Comparison of ENCODE assay signal across 1 cellular context in the genomic region with DNA sequence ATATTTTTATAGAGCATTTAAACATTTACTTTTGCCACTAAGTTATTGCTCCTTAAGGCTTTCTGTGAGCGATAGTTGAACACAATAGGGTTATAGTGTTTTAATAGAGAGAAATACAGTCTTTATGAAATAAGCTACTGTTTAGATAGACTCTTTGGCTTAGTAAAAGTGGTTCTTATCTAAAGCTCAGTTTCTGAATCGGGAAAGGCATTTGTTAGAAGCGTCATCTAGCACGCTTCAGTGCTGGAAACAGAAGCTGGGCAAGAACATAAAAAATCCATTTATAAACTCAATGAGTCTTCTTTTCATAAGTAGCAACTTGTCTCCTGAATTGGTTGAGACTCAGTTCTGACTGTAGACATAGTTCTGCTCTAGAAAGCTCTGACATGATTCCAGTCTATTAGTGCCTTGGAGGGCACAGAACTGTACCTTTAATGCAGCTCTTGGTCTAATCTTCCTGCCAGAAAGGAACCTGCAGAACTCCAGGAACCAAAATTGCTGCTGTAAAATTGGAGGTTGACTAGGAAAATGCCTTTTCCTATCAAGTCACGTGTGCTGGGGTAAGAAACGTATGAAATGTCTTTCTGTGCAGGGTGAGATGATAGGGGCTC.
A peak's percentile ranks its signal among the peaks of the same experiment; 100 is the strongest.
TF ChIP-seq lines count a peak whose summit lies in the region.

No MANE protein-coding gene starts in this region.

TF ChIP-seq in HEK293, 187 proteins besides CTCF, POLR2A, EP300 and RAD21 (continued from another document):
- TF ChIP-seq, protein P1, sequence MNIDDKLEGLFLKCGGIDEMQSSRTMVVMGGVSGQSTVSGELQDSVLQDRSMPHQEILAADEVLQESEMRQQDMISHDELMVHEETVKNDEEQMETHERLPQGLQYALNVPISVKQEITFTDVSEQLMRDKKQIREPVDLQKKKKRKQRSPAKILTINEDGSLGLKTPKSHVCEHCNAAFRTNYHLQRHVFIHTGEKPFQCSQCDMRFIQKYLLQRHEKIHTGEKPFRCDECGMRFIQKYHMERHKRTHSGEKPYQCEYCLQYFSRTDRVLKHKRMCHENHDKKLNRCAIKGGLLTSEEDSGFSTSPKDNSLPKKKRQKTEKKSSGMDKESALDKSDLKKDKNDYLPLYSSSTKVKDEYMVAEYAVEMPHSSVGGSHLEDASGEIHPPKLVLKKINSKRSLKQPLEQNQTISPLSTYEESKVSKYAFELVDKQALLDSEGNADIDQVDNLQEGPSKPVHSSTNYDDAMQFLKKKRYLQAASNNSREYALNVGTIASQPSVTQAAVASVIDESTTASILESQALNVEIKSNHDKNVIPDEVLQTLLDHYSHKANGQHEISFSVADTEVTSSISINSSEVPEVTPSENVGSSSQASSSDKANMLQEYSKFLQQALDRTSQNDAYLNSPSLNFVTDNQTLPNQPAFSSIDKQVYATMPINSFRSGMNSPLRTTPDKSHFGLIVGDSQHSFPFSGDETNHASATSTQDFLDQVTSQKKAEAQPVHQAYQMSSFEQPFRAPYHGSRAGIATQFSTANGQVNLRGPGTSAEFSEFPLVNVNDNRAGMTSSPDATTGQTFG (tag by site-specific recombination; IDR thresholded peaks at IDR 0.05; ENCODE audit: borderline replicate concordance): no peak
- TF ChIP-seq, protein P2, sequence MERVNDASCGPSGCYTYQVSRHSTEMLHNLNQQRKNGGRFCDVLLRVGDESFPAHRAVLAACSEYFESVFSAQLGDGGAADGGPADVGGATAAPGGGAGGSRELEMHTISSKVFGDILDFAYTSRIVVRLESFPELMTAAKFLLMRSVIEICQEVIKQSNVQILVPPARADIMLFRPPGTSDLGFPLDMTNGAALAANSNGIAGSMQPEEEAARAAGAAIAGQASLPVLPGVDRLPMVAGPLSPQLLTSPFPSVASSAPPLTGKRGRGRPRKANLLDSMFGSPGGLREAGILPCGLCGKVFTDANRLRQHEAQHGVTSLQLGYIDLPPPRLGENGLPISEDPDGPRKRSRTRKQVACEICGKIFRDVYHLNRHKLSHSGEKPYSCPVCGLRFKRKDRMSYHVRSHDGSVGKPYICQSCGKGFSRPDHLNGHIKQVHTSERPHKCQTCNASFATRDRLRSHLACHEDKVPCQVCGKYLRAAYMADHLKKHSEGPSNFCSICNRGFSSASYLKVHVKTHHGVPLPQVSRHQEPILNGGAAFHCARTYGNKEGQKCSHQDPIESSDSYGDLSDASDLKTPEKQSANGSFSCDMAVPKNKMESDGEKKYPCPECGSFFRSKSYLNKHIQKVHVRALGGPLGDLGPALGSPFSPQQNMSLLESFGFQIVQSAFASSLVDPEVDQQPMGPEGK (tag by site-specific recombination; IDR thresholded peaks at IDR 0.05): no peak
- TF ChIP-seq, protein P3, sequence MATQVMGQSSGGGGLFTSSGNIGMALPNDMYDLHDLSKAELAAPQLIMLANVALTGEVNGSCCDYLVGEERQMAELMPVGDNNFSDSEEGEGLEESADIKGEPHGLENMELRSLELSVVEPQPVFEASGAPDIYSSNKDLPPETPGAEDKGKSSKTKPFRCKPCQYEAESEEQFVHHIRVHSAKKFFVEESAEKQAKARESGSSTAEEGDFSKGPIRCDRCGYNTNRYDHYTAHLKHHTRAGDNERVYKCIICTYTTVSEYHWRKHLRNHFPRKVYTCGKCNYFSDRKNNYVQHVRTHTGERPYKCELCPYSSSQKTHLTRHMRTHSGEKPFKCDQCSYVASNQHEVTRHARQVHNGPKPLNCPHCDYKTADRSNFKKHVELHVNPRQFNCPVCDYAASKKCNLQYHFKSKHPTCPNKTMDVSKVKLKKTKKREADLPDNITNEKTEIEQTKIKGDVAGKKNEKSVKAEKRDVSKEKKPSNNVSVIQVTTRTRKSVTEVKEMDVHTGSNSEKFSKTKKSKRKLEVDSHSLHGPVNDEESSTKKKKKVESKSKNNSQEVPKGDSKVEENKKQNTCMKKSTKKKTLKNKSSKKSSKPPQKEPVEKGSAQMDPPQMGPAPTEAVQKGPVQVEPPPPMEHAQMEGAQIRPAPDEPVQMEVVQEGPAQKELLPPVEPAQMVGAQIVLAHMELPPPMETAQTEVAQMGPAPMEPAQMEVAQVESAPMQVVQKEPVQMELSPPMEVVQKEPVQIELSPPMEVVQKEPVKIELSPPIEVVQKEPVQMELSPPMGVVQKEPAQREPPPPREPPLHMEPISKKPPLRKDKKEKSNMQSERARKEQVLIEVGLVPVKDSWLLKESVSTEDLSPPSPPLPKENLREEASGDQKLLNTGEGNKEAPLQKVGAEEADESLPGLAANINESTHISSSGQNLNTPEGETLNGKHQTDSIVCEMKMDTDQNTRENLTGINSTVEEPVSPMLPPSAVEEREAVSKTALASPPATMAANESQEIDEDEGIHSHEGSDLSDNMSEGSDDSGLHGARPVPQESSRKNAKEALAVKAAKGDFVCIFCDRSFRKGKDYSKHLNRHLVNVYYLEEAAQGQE (tag by site-specific recombination; IDR thresholded peaks at IDR 0.05): no peak
- no peak for TF ChIP-seq SCRT1 (tag by site-specific recombination; IDR thresholded peaks at IDR 0.05; ENCODE audit: borderline replicate concordance)
- TF ChIP-seq ZNF830 (tag by site-specific recombination; IDR thresholded peaks at IDR 0.05; ENCODE audit: low read depth): no peak
- no peak for TF ChIP-seq ZNF621 (tag by site-specific recombination; IDR thresholded peaks at IDR 0.05)
- TF ChIP-seq SP3 (tag by site-specific recombination; IDR thresholded peaks at IDR 0.05): no peak
- peak; percentile 80 for TF ChIP-seq ZNF335 (tag by site-specific recombination; conservative IDR thresholded peaks at IDR 0.05)
- TF ChIP-seq, protein P4, sequence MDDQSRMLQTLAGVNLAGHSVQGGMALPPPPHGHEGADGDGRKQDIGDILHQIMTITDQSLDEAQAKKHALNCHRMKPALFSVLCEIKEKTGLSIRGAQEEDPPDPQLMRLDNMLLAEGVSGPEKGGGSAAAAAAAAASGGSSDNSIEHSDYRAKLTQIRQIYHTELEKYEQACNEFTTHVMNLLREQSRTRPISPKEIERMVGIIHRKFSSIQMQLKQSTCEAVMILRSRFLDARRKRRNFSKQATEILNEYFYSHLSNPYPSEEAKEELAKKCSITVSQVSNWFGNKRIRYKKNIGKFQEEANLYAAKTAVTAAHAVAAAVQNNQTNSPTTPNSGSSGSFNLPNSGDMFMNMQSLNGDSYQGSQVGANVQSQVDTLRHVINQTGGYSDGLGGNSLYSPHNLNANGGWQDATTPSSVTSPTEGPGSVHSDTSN (CRISPR knock-in tag; IDR thresholded peaks at IDR 0.05): no peak
